8 cellular contexts compared by ENCODE assay signal in genomic region chr9:127869310-127870152, GRCh38. TPM values are rescaled to one million over a fixed set of nuclear protein-coding genes. Genes with fewer than 3 reads are reported as not detected.
A peak's percentile ranks its signal among the peaks of the same experiment; 100 is the strongest.
DNase-seq lines count a peak whose midpoint lies in the region; ATAC-seq, FAIRE-seq and TF ChIP-seq lines count a peak whose summit lies in the region.

No MANE protein-coding gene starts in this region.

- TF ChIP-seq CTCF in AG10803 (conservative IDR thresholded peaks at IDR 0.05; ENCODE audit: low read length), result peak; percentile 79
- TF ChIP-seq CTCF in NB4 (IDR thresholded peaks at IDR 0.05; ENCODE audit: low read depth, low read length), result peak; percentile 84
- peak; percentile 85 to 92 (median 89) for TF ChIP-seq CTCF in heart right ventricle (IDR thresholded peaks at IDR 0.05)

- DNase-seq in AG10803 (ENCODE audit: low read depth), result peak; percentile 70
- peak; percentile 98 for DNase-seq in GM19239 (ENCODE audit: insufficient read length, low spot score)
- peak; percentile 81 for DNase-seq in NB4 (ENCODE audit: low read depth)
- peak; percentile 56 for DNase-seq in T follicular helper cell (ENCODE audit: low read depth)
- DNase-seq in activated naive CD8-positive, alpha-beta T cell treated with anti-CD3 and anti-CD28 coated beads, Interleukin-2, amount 50 U/mL, for 16 hours (ENCODE audit: low read depth, low spot score), result peak; percentile 63
- DNase-seq in heart right ventricle, result peak; percentile 91 to 94
- DNase-seq in renal cortical epithelial cell (ENCODE audit: low read depth), result peak; percentile 54
- DNase-seq in KG1 (lab: John Stamatoyannopoulos, UW), result no peak

- intact Hi-C loops in heart right ventricle (cut with DNase I), result loop anchor here (1.0 to 10.0 kb wide), 15 partner anchors 42 to 277 kb away; partner anchors contain the start of genes CDK9 (in 7 of the 10), TOR2A (in 6 of the 10), FPGS (in 2 of the 10) and ST6GALNAC4 (in 2 of the 10)

- peaks cover 0 to 64% (median 28%) of the 10 kb centered on the region in 9 donors for H3K36me3 ChIP-seq in heart right ventricle

- peak; percentile 95 for FAIRE-seq in GM19239 (lab: Jason Lieb, UNC)

- no peaks in the 10 kb centered on the region for H3K27me3 ChIP-seq in heart right ventricle

- TF ChIP-seq POLR2A in NB4 (IDR thresholded peaks at IDR 0.05; ENCODE audit: extremely low read depth, insufficient read length), result no peak

- H3K4me1 ChIP-seq in heart right ventricle, result peaks cover 9 to 64% (median 42%) of the 10 kb centered on the region in 9 donors

- 57 to 65% methylated on average over 18 of the region's 18 CpGs for WGBS in heart right ventricle, 2 donors

- ATAC-seq in heart right ventricle, result peak; percentile 43 to 85 (median 78)

- peak overlapping the region in 9 of 10 donors; percentile 7 to 92 (median 47) for H3K27ac ChIP-seq in heart right ventricle

- no peaks in the 10 kb centered on the region for H3K9me3 ChIP-seq in heart right ventricle

- H3K4me3 ChIP-seq in AG10803 (ENCODE audit: low read length) (no peak overlapping the region), NB4 (ENCODE audit: low read depth, low read length) (no peak overlapping the region), heart right ventricle (no peak overlapping the region)

RNA-seq across cellular contexts. Expression of gene AK1, which starts 7.9 kb away (rescaled TPM):
- total RNA-seq in heart right ventricle (100 to 1,000 TPM; 553 to 918 (median 731) TPM), renal cortical epithelial cell (37.3 and 43.8 TPM in 2 replicates)
- 1,000 to 10,000 TPM in 1 of 2 donors, 100 to 1,000 TPM in 1; 500 to 1,050 TPM for polyA plus RNA-seq in heart right ventricle

RNA-seq across cellular contexts. Expression of gene ENG, which starts 15.1 kb away (rescaled TPM):
- 100 to 1,000 TPM in 8 of 10 donors, 10 to 100 TPM in 2; 76.8 to 263 (median 137) TPM for total RNA-seq in heart right ventricle
- polyA plus RNA-seq in heart right ventricle, result 100 to 1,000 TPM; 199 to 310 TPM
- total RNA-seq in renal cortical epithelial cell, result 0.87 and 6.8 TPM in 2 replicates

RNA-seq across cellular contexts. Expression of gene ST6GALNAC6, which starts 29.9 kb away (rescaled TPM):
- total RNA-seq in heart right ventricle (10 to 100 TPM; 32.8 to 52.0 (median 44.7) TPM), renal cortical epithelial cell (23.1 and 30.5 TPM in 2 replicates)
- polyA plus RNA-seq in heart right ventricle, result 10 to 100 TPM; 33.0 to 40.5 TPM

RNA-seq across cellular contexts. Expression of gene ST6GALNAC4, which starts 47.3 kb away (rescaled TPM):
- total RNA-seq in heart right ventricle, result 10 to 100 TPM; 23.2 to 52.9 (median 33.9) TPM
- polyA plus RNA-seq in heart right ventricle, result 10 to 100 TPM; 10.8 to 48.6 TPM
- 31.8 and 33.0 TPM in 2 replicates for total RNA-seq in renal cortical epithelial cell

Comparison
In these comparisons a context has a peak if more than half of its experiments do, and no peak if none do; other contexts are left out.
1. RNA of gene AK1, which starts 7.9 kb away (total RNA-seq): 553 to 918 TPM in heart right ventricle; 37.3 to 43.8 TPM in renal cortical epithelial cell; every median in the first group is over 10 times any median in the second.
2. Peak in every context shown above with its lines, with median percentiles within 50 percentile points of each other: CTCF ChIP-seq.